ENCODE assay signal across 1 cellular context in the genomic region with DNA sequence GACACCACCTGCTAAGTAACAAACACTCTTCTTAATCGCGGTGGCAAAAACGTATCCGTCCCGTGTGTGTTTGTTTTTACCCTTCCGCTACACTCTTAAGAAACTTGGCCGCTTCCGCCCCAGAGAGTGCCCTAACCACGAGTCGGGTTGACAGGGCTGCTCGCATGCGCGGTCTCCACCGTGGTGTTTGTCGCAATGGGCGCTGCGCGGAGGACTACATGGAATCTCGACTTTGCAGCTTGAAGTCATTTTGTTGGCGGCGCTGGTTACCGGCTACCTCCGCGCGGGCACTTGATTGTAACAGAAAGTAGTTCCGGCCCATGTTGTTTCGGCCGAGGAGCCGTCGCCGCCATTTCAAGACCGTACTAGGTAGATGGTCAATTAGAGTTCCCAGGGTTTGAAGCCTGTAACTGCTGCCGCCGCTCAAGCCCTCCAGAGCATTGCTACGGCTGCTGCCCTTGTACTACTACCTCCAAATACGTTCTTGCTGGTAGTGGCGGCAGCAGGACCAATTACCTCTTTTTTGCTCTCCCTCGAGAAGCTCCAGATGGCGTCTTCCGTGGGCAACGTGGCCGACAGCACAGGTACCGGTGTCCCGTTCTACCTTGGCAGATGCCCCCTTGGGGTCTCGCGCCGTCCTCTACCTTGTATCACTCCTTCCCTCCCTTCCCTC.
A peak's percentile ranks its signal among the peaks of the same experiment; 100 is the strongest.
TF ChIP-seq lines count a peak whose summit lies in the region.

Gene OGT, plus strand, starts transcription at position 352 of the 673 bp plus-strand sequence. Its CDS starts 196 bp downstream, at position 548.

TF ChIP-seq in K562, 482 proteins besides CTCF, POLR2A, EP300 and RAD21 (continued from another document and continues in another):
- TF ChIP-seq ZNF398 (CRISPR knock-in tag; IDR thresholded peaks at IDR 0.05) (no peak), ZNF589 (CRISPR knock-in tag; IDR thresholded peaks at IDR 0.05; ENCODE audit: low read depth) (no peak), RFX1 (IDR thresholded peaks at IDR 0.05) (peak; percentile 44), HINFP (tag; conservative IDR thresholded peaks at IDR 0.05; ENCODE audit: low read depth) (no peak), MTA3 (IDR thresholded peaks at IDR 0.05; ENCODE audit: borderline replicate concordance) (peak; percentile 95), RBM34 (IDR thresholded peaks at IDR 0.05; ENCODE audit: borderline replicate concordance, insufficient read depth, low read length) (no peak), ZC3H8 (IDR thresholded peaks at IDR 0.05) (0 out of 2 replicates have a peak, but pooled peaks have one; percentile 64), KLF1 (tag; IDR thresholded peaks at IDR 0.05) (no peak), C11orf30 (IDR thresholded peaks at IDR 0.05; ENCODE audit: low read depth) (no peak), XRCC4 (IDR thresholded peaks at IDR 0.05; ENCODE audit: extremely low read depth, insufficient read depth, insufficient read length) (no peak), PHB (CRISPR knock-in tag; IDR thresholded peaks at IDR 0.05) (no peak), ZNF717 (CRISPR knock-in tag; IDR thresholded peaks at IDR 0.05) (no peak), HDGF (IDR thresholded peaks at IDR 0.05) (no peak), MAFF (IDR thresholded peaks at IDR 0.05; ENCODE audit: low read length) (0 out of 2 replicates have a peak, but pooled peaks have one; percentile 5), SIX5 (IDR thresholded peaks at IDR 0.05; ENCODE audit: borderline replicate concordance in 1 of 2, insufficient read depth in 1 of 2, low read depth in 1 of 2, low read length in 2 of 2) (no peak), U2AF2 (optimal IDR thresholded peaks at IDR 0.05; ENCODE audit: low read depth, low read length) (no peak), ASH1L (IDR thresholded peaks at IDR 0.05; ENCODE audit: borderline replicate concordance, low read depth, partially characterized antibody) (no peak), SNIP1 (IDR thresholded peaks at IDR 0.05; ENCODE audit: low read depth) (no peak), HNRNPLL (IDR thresholded peaks at IDR 0.05; ENCODE audit: low read depth, low read length, poor library complexity, severe bottlenecking) (peak; percentile 59), DIDO1 (tag; IDR thresholded peaks at IDR 0.05; ENCODE audit: low read depth) (no peak), POLR2G (IDR thresholded peaks at IDR 0.05; ENCODE audit: low read depth, low read length) (peak; percentile 90), WHSC1 (IDR thresholded peaks at IDR 0.05; ENCODE audit: low read length) (no peak), ETV5 (CRISPR knock-in tag; IDR thresholded peaks at IDR 0.05; ENCODE audit: low read depth) (peak; percentile 67), BRCA1 (IDR thresholded peaks at IDR 0.05) (no peak), BRCA1 (CRISPR knock-in tag; IDR thresholded peaks at IDR 0.05) (no peak), NEUROD1 (IDR thresholded peaks at IDR 0.05; ENCODE audit: borderline replicate concordance, low read depth, low read length, partially characterized antibody) (peak; percentile 78), SRSF1 (IDR thresholded peaks at IDR 0.05; ENCODE audit: low read depth, low read length) (no peak), RCOR1 (IDR thresholded peaks at IDR 0.05; ENCODE audit: borderline replicate concordance in 1 of 2, low read depth in 2 of 2, low read length in 2 of 2) (peak; percentile 24 to 77; a peak in 3 of 4 replicates), BCLAF1 (IDR thresholded peaks at IDR 0.05; ENCODE audit: borderline replicate concordance in 1 of 2, control insufficient read depth in 1 of 2, low read depth in 2 of 2, low read length in 1 of 2) (0 out of 4 replicates have a peak, but pooled peaks of 1 of the 2 experiments have one; percentile 76), RFX5 (IDR thresholded peaks at IDR 0.05; ENCODE audit: low read depth, low read length) (peak; percentile 19; the same call in 1 of the 2 replicates), ZNF253 (CRISPR knock-in tag; conservative IDR thresholded peaks at IDR 0.05) (no peak), ZFX (CRISPR knock-in tag; IDR thresholded peaks at IDR 0.05) (peak; percentile 54; the same call in 1 of the 2 replicates), YBX1 (IDR thresholded peaks at IDR 0.05) (no peak), SRF (CRISPR knock-in tag; IDR thresholded peaks at IDR 0.05) (no peak), ZC3H4 (CRISPR knock-in tag; IDR thresholded peaks at IDR 0.05; ENCODE audit: borderline replicate concordance) (no peak), ZNF384 (IDR thresholded peaks at IDR 0.05; ENCODE audit: low read depth, low read length) (0 out of 2 replicates have a peak, but pooled peaks have one; percentile 20), THRA (IDR thresholded peaks at IDR 0.05) (no peak), BMI1 (IDR thresholded peaks at IDR 0.05; ENCODE audit: low read length) (no peak), E2F4 (CRISPR knock-in tag; IDR thresholded peaks at IDR 0.05; ENCODE audit: low read depth) (no peak), ZBTB7A (IDR thresholded peaks at IDR 0.05; ENCODE audit: borderline replicate concordance, control insufficient read depth, low read depth, low read length) (no peak), IRF2 (CRISPR knock-in tag; IDR thresholded peaks at IDR 0.05) (no peak), ZNF121 (CRISPR knock-in tag; conservative IDR thresholded peaks at IDR 0.05) (no peak), RBFOX2 (IDR thresholded peaks at IDR 0.05; ENCODE audit: low read depth, low read length) (peak; percentile 97), SMAD2 (IDR thresholded peaks at IDR 0.05; ENCODE audit: low read depth, low read length) (no peak), RBBP5 (IDR thresholded peaks at IDR 0.05; ENCODE audit: borderline replicate concordance, insufficient read depth, low read length, poor library complexity, severe bottlenecking) (peak; percentile 20), RBM25 (IDR thresholded peaks at IDR 0.05; ENCODE audit: low read depth, low read length, severe bottlenecking) (no peak), PTBP1 (IDR thresholded peaks at IDR 0.05; ENCODE audit: low read depth, low read length) (no peak), FOXJ3 (CRISPR knock-in tag; IDR thresholded peaks at IDR 0.05) (no peak)
- TF ChIP-seq, protein P1, sequence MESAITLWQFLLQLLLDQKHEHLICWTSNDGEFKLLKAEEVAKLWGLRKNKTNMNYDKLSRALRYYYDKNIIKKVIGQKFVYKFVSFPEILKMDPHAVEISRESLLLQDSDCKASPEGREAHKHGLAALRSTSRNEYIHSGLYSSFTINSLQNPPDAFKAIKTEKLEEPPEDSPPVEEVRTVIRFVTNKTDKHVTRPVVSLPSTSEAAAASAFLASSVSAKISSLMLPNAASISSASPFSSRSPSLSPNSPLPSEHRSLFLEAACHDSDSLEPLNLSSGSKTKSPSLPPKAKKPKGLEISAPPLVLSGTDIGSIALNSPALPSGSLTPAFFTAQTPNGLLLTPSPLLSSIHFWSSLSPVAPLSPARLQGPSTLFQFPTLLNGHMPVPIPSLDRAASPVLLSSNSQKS (CRISPR knock-in tag; IDR thresholded peaks at IDR 0.05) = no peak
- TF ChIP-seq, protein P2, sequence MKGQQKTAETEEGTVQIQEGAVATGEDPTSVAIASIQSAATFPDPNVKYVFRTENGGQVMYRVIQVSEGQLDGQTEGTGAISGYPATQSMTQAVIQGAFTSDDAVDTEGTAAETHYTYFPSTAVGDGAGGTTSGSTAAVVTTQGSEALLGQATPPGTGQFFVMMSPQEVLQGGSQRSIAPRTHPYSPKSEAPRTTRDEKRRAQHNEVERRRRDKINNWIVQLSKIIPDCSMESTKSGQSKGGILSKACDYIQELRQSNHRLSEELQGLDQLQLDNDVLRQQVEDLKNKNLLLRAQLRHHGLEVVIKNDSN (CRISPR knock-in tag; IDR thresholded peaks at IDR 0.05) = no peak
- TF ChIP-seq, protein P3, sequence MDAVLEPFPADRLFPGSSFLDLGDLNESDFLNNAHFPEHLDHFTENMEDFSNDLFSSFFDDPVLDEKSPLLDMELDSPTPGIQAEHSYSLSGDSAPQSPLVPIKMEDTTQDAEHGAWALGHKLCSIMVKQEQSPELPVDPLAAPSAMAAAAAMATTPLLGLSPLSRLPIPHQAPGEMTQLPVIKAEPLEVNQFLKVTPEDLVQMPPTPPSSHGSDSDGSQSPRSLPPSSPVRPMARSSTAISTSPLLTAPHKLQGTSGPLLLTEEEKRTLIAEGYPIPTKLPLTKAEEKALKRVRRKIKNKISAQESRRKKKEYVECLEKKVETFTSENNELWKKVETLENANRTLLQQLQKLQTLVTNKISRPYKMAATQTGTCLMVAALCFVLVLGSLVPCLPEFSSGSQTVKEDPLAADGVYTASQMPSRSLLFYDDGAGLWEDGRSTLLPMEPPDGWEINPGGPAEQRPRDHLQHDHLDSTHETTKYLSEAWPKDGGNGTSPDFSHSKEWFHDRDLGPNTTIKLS (IDR thresholded peaks at IDR 0.05; ENCODE audit: borderline replicate concordance, low read depth) = peak; percentile 86
- TF ChIP-seq, protein P4, sequence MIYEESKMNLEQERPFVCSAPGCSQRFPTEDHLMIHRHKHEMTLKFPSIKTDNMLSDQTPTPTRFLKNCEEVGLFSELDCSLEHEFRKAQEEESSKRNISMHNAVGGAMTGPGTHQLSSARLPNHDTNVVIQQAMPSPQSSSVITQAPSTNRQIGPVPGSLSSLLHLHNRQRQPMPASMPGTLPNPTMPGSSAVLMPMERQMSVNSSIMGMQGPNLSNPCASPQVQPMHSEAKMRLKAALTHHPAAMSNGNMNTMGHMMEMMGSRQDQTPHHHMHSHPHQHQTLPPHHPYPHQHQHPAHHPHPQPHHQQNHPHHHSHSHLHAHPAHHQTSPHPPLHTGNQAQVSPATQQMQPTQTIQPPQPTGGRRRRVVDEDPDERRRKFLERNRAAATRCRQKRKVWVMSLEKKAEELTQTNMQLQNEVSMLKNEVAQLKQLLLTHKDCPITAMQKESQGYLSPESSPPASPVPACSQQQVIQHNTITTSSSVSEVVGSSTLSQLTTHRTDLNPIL (CRISPR knock-in tag; IDR thresholded peaks at IDR 0.05) = no peak
